8 cellular contexts compared by ENCODE assay signal in the genomic region with DNA sequence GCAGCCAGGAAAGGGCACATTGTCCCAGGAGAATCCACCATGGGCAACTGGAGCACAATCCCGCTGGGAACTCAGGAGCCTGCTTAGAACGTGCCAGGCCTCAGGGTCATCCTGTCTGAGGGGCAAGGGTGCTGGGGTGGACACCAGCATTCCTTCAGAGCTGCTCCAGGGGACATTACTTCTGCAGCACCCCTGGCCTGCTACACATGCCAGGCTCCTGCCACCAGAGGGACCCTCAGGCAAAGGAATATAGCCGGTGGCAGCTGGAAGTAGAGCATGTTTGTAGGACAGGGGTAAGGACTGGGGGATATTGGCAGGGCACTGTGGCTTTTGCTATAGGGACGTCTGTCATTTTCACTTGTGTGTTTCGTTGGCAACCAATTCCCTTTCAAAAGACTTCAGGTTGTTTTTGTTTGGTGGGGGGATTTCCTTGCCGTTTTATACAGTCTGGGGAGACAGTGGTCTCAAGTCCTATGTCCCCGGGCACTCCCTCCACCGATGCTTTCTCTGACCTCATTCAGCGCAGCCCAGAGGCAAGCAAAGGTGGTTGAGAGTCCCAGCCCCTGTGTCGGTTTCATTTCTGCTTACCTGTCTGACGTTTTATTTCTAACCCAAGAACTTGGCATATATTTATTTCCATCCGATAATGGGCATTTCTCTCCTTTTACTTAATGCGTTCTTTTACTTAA.
A peak's percentile ranks its signal among the peaks of the same experiment; 100 is the strongest.
DNase-seq lines count a peak whose midpoint lies in the region; ATAC-seq and TF ChIP-seq lines count a peak whose summit lies in the region.

No MANE protein-coding gene starts in this region.

- peaks cover 8% of the 10 kb centered on the region for H3K27me3 Mint-ChIP-seq in nephron progenitor cell (ENCODE audit: low read depth, poor library complexity)

- H3K36me3 Mint-ChIP-seq in nephron progenitor cell (ENCODE audit: low read depth): no peaks in the 10 kb centered on the region

- ATAC-seq in GM18861 (IDR thresholded peaks at IDR 0.05; ENCODE audit: unreplicated experiment): no peak

- H3K4me1 Mint-ChIP-seq in nephron progenitor cell: no peaks in the 10 kb centered on the region

- peaks cover 10% of the 10 kb centered on the region for H3K9me3 Mint-ChIP-seq in nephron progenitor cell

- DNase-seq in COLO668 (lab: John Stamatoyannopoulos, UW; ENCODE audit: unreplicated experiment): peak; percentile 32
- peak; percentile 57 for DNase-seq in HuH-7.5 (ENCODE audit: low spot score)
- DNase-seq in UCSD-AML1 (lab: John Stamatoyannopoulos, UW; ENCODE audit: unreplicated experiment): peak; percentile 54
- peak; percentile 53 for DNase-seq in effector CD4-positive, alpha-beta T cell
- peak; percentile 46 for DNase-seq in nephron progenitor cell
- DNase-seq in epidermal melanocyte (ENCODE audit: insufficient read length, low spot score): no peak
- DNase-seq in NCI-H2081 treated with DMSO at 0.1 percent for 48 hours (lab: John Stamatoyannopoulos, UW): no peak

- H3K27ac Mint-ChIP-seq in nephron progenitor cell: no peak overlapping the region

- no peak overlapping the region for H3K4me3 Mint-ChIP-seq in nephron progenitor cell

- TF ChIP-seq CTCF in nephron progenitor cell (IDR thresholded peaks at IDR 0.05): peak; percentile 58

Comparison
In these comparisons a context has a peak if more than half of its experiments do, and no peak if none do; other contexts are left out.
1. DNase-seq: peak in COLO668 (single experiment), HuH-7.5 (single experiment), UCSD-AML1 (single experiment), effector CD4-positive, alpha-beta T cell (single experiment) and nephron progenitor cell (single experiment); none in epidermal melanocyte (single experiment) and NCI-H2081 treated with DMSO at 0.1 percent for 48 hours (single experiment).